ENCODE assay signal across 9 cellular contexts in genomic region chr1:63868220-63868897, GRCh38.
DNase-seq lines count a peak whose midpoint lies in the region; ATAC-seq, FAIRE-seq and TF ChIP-seq lines count a peak whose summit lies in the region.
"Had no signal": no experiment of that assay in that cellular context is flagged by ENCODE, and none has a peak within 500 bp of the region (broad histone marks: within the 10 kb centered on the region; RNA-seq: fewer than 3 reads in every experiment).

No MANE protein-coding gene starts in this region.

- no peak for TF ChIP-seq POLR2A in breast epithelium (IDR thresholded peaks at IDR 0.05)
- no peak for TF ChIP-seq POLR2A in transverse colon (IDR thresholded peaks at IDR 0.05)

- no peaks in the 10 kb centered on the region for H3K27me3 Mint-ChIP-seq in MCF 10A (ENCODE audit: insufficient read depth, unreplicated experiment)

- H3K27me3 ChIP-seq in breast epithelium, result no peaks in the 10 kb centered on the region
- H3K27me3 ChIP-seq in transverse colon, result no peaks in the 10 kb centered on the region
- H3K27me3 ChIP-seq: tibial artery had no signal

- H3K36me3 ChIP-seq in breast epithelium (no peaks in the 10 kb centered on the region), transverse colon (no peaks in the 10 kb centered on the region)
- H3K36me3 ChIP-seq: tibial artery had no signal

- no peaks in the 10 kb centered on the region for H3K9me3 ChIP-seq in breast epithelium
- H3K9me3 ChIP-seq in transverse colon, result no peaks in the 10 kb centered on the region
- H3K9me3 ChIP-seq: tibial artery had no signal

- ATAC-seq in GM21619 (IDR thresholded peaks at IDR 0.05; ENCODE audit: unreplicated experiment), result no peak

- H3K4me3 ChIP-seq in breast epithelium (no peak overlapping the region), fibroblast of villous mesenchyme (ENCODE audit: low read depth, low read length) (no peak overlapping the region), transverse colon (no peak overlapping the region)
- H3K4me3 ChIP-seq: tibial artery had no signal

- peak; percentile 92 for FAIRE-seq in RCC 7860 (lab: Jason Lieb, UNC)

- no TSS peak for BruUV-seq in MCF 10A (replicated peaks; lab: Mats Ljungman, UMichigan)

- POLR2A ChIA-PET in MCF 10A (lab: Yijun Ruan, JAX), result interaction anchor here (1.1 to 2.3 kb wide), 5 partner anchors 9 to 176 kb away, joined by 3 to 5 read pairs (median 5); no protein-coding TSS in a partner anchor

- DNase-seq in MCF 10A (ENCODE audit: unreplicated experiment) (peak; percentile 62), breast epithelium (ENCODE audit: low spot score in 2 of 2) (no peak), RCC 7860 (ENCODE audit: low spot score) (peak; percentile 78), fibroblast of villous mesenchyme (ENCODE audit: low read depth) (peak; percentile 27), transverse colon (no peak), NCI-H2227 (lab: John Stamatoyannopoulos, UW; ENCODE audit: unreplicated experiment) (no peak), SKM-1 (lab: John Stamatoyannopoulos, UW; ENCODE audit: unreplicated experiment) (no peak)

- H3K36me3 Mint-ChIP-seq in MCF 10A (ENCODE audit: insufficient read depth, unreplicated experiment), result peaks cover 6% of the 10 kb centered on the region

- no peaks in the 10 kb centered on the region for H3K9me3 Mint-ChIP-seq in MCF 10A (ENCODE audit: unreplicated experiment)

- H3K4me1 Mint-ChIP-seq in MCF 10A (ENCODE audit: insufficient read depth, unreplicated experiment), result peaks cover 20% of the 10 kb centered on the region

- intact Hi-C loops in MCF 10A (cut with micrococcal nuclease), result no loop called here
- intact Hi-C loops in breast epithelium (cut with DNase I; ENCODE audit: low total_unique reads), result loop anchor here (10.0 kb wide), 1 partner anchor 786 kb away; no protein-coding TSS in a partner anchor
- intact Hi-C loops in transverse colon (cut with DNase I; ENCODE audit: low total_unique reads), result loop anchor here (5.0 kb wide), 2 partner anchors 51 to 96 kb away; partner anchors contain the start of gene ROR1

- in situ Hi-C loops in transverse colon (cut with MboI; ENCODE audit: low pct_ligation_motif_present in 1 of 4, low pct_unique_long_range_greater_than_20kb in 1 of 4, low sequenced_read_pairs in 3 of 4), result no loop called here

- 58 to 67% methylated on average over 7 of the region's 7 CpGs for WGBS in transverse colon (ENCODE audit: low coverage in 1 of 2), 2 donors

- CTCF ChIA-PET in MCF 10A (lab: Yijun Ruan, JAX), result interaction anchor here (0.5 to 1.6 kb wide), 6 partner anchors 9 to 194 kb away, joined by 3 to 4 read pairs (median 3); no protein-coding TSS in a partner anchor

- no peak for TF ChIP-seq EP300 in transverse colon (IDR thresholded peaks at IDR 0.05; ENCODE audit: low read depth)

- TF ChIP-seq CTCF in MCF 10A (IDR thresholded peaks at IDR 0.05; ENCODE audit: unreplicated experiment), result no peak
- TF ChIP-seq CTCF in breast epithelium (IDR thresholded peaks at IDR 0.05), result no peak
- peak; percentile 17 for TF ChIP-seq CTCF in fibroblast of villous mesenchyme (IDR thresholded peaks at IDR 0.05; ENCODE audit: insufficient read depth, low read depth, low read length)
- TF ChIP-seq CTCF in transverse colon (IDR thresholded peaks at IDR 0.05), result peak in 2 of 5 experiments; percentile 11 to 22

- H3K4me1 ChIP-seq in breast epithelium (peaks cover 0 to 3% of the 10 kb centered on the region in 2 donors), transverse colon (peaks cover 0 to 19% (median 10%) of the 10 kb centered on the region in 4 donors)

- peak overlapping the region; percentile 27 for H3K27ac Mint-ChIP-seq in MCF 10A (ENCODE audit: low read depth, unreplicated experiment)

- H3K27ac ChIP-seq in breast epithelium, result no peak overlapping the region
- peak overlapping the region in 3 of 4 donors; percentile 54 to 71 (median 57) for H3K27ac ChIP-seq in transverse colon
- H3K27ac ChIP-seq: tibial artery had no signal

- H3K4me3 Mint-ChIP-seq in MCF 10A (ENCODE audit: unreplicated experiment), result no peak overlapping the region

Comparison
In these comparisons a context has a peak if more than half of its experiments do, and no peak if none do; other contexts are left out.
1. DNase-seq: peak in MCF 10A (single experiment), RCC 7860 (single experiment) and fibroblast of villous mesenchyme (single experiment); none in breast epithelium (0 of 2), transverse colon (single experiment), NCI-H2227 (single experiment) and SKM-1 (single experiment).
2. H3K27ac ChIP-seq: peak in transverse colon (3 of 4); none in breast epithelium (0 of 2).